8 cellular contexts compared by ENCODE assay signal in the genomic region with DNA sequence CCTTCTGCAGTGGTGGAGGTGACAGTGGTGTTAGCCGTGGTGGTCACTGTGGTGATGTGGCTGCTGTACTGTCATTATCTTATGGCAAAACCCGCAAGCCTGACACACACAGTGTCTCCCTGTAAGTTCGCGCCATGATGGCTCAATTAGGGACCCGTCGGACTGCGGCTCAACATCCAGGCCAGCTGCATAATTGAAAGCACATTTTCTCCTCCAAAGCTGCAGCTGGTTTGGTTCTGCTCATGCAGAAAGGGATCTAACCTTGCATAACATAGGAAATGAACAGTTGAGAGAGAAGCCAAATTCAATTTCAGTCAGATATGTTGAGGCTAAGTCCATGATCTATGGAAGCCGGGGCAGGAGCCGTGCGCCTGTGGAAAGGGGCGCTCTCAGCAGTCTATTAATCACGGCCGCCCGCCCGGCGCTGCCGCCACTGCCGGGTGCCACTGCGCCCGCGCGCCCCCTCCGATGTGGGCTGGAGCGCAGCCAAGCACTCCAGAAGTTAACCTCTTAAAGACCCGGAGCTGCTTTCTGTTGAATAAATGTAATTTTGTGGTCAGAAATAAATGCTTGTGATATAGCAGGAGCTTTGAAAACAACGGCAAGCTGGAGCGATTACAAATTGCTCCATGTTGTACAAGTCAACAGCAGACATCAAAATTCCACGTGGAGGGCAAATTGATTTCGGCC.
DNase-seq lines count a peak whose midpoint lies in the region; ATAC-seq, FAIRE-seq and TF ChIP-seq lines count a peak whose summit lies in the region.

No MANE protein-coding gene starts in this region.

- no peaks in the 10 kb centered on the region for H3K79me2 ChIP-seq in fibroblast of lung (ENCODE audit: control insufficient read depth, insufficient read depth, low read length)

- intact Hi-C loops in pancreas (cut with DNase I), result no loop called here

- H3K9me3 ChIP-seq in fibroblast of lung (ENCODE audit: control insufficient read depth, insufficient read depth, low read depth, low read length) (no peaks in the 10 kb centered on the region), pancreas (no peaks in the 10 kb centered on the region)

- H4K20me1 ChIP-seq in fibroblast of lung (ENCODE audit: control insufficient read depth, extremely low read depth, insufficient read depth, low read length), result peaks cover 2% of the 10 kb centered on the region

- H3K27me3 ChIP-seq in fibroblast of lung (ENCODE audit: control insufficient read depth, insufficient read depth, low read length) (no peaks in the 10 kb centered on the region), pancreas (no peaks in the 10 kb centered on the region)

- H3K36me3 ChIP-seq in fibroblast of lung (ENCODE audit: control insufficient read depth, insufficient read depth, low read length), result no peaks in the 10 kb centered on the region
- no peaks in the 10 kb centered on the region for H3K36me3 ChIP-seq in pancreas

- H3K4me1 ChIP-seq in fibroblast of lung (ENCODE audit: control insufficient read depth, extremely low read depth, insufficient read depth, low read length) (peaks cover 16% of the 10 kb centered on the region), pancreas (no peaks in the 10 kb centered on the region)

- WGBS in pancreas, 2 donors, result 25 to 39% methylated on average over 29 of the region's 29 CpGs

- peak overlapping the region; percentile 77 for H3K4me2 ChIP-seq in fibroblast of lung (ENCODE audit: extremely low read depth, insufficient read depth, low read length)

- TF ChIP-seq CTCF in fibroblast of lung (conservative IDR thresholded peaks at IDR 0.05 in 1 of 2, IDR thresholded peaks at IDR 0.05 in 1 of 2; ENCODE audit: low read depth in 1 of 2, low read length in 2 of 2) (no peak), pancreas (IDR thresholded peaks at IDR 0.05) (no peak)

- H3K9ac ChIP-seq in fibroblast of lung (ENCODE audit: insufficient read depth, low read length), result no peak overlapping the region

- H3K27ac ChIP-seq in fibroblast of lung (ENCODE audit: insufficient read depth, low read length) (no peak overlapping the region), pancreas (no peak overlapping the region)

- peak; percentile 91 for DNase-seq in GM03348 (ENCODE audit: low spot score)
- DNase-seq in NCI-H524 treated with DMSO at 0.1 percent for 48 hours (lab: John Stamatoyannopoulos, UW), result peak; percentile 6
- peak; percentile 89 to 98 for DNase-seq in fibroblast of lung (ENCODE audit: low read depth in 2 of 2)
- DNase-seq in pancreas, result peak in 3 of 6 donors; percentile 18 to 67 (median 39)
- DNase-seq in activated effector memory CD4-positive, alpha-beta T cell treated with anti-CD3 and anti-CD28 coated beads, Interleukin-2, amount 50 U/mL, for 16 hours, result no peak
- no peak for DNase-seq in GM19240 (ENCODE audit: insufficient read length, low spot score)
- DNase-seq in activated naive CD4-positive, alpha-beta T cell treated with anti-CD3 and anti-CD28 coated beads, Interleukin-2, amount 50 U/mL, for 16 hours, result no peak

- H3K4me3 ChIP-seq in fibroblast of lung (replicated peaks in 1 of 4; ENCODE audit: control extremely low read depth in 1 of 4, insufficient read depth in 1 of 4, low read depth in 3 of 4, low read length in 4 of 4), result peak overlapping the region in 2 of 4 experiments; percentile 5 to 7
- peak overlapping the region in 1 of 4 donors; percentile 3 for H3K4me3 ChIP-seq in pancreas

- no peak overlapping the region for H2AFZ ChIP-seq in fibroblast of lung (ENCODE audit: low read length)

- no peak for FAIRE-seq in pancreas (lab: Jason Lieb, UNC)

- ATAC-seq in pancreas, result peak in 3 of 4 donors; percentile 70 to 74 (median 72)
- no peak for ATAC-seq in GM21528 (IDR thresholded peaks at IDR 0.05; ENCODE audit: low FRiP score, unreplicated experiment)

Comparison
In these comparisons a context has a peak if more than half of its experiments do, and no peak if none do; other contexts are left out.
1. DNase-seq: peak in GM03348 (single experiment), NCI-H524 treated with DMSO at 0.1 percent for 48 hours (single experiment) and fibroblast of lung (2 of 2); none in activated effector memory CD4-positive, alpha-beta T cell treated with anti-CD3 and anti-CD28 coated beads, Interleukin-2, amount 50 U/mL, for 16 hours (single experiment), GM19240 (single experiment) and activated naive CD4-positive, alpha-beta T cell treated with anti-CD3 and anti-CD28 coated beads, Interleukin-2, amount 50 U/mL, for 16 hours (single experiment).